Comparison of ENCODE assay signal across 20 cellular contexts in the genomic region with DNA sequence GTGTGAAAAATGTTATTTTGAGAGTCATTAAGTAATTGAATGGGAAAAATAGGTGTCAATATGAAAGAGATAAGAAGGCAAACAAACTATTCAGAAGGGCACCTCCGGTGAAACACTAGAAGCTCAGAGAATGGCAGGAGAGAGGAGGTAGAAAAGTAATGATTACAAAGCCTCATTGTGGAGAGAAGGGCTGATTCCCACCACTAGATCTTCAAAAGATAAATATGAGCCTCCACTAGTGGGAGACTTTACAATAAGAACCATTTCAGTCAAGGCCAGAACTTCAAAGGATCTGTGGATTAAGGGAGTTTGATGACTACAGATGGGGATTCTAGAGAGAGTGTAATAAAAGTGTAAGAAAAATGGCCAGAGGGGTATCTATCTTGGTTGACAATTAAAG.
DNase-seq lines count a peak whose midpoint lies in the region; ATAC-seq and TF ChIP-seq lines count a peak whose summit lies in the region.
"Had no signal": no experiment of that assay in that cellular context is flagged by ENCODE, and none has a peak within 500 bp of the region (broad histone marks: within the 10 kb centered on the region; RNA-seq: fewer than 3 reads in every experiment).

No MANE protein-coding gene starts in this region.

- no peaks in the 10 kb centered on the region for H3K27me3 Mint-ChIP-seq in natural killer cell (ENCODE audit: low read depth in 2 of 2)
- H3K27me3 Mint-ChIP-seq: activated CD4-positive, alpha-beta memory T cell treated with anti-CD3 and anti-CD28 coated beads for 36 hours; activated naive CD8-positive, alpha-beta T cell treated with anti-CD3 and anti-CD28 coated beads, Interleukin-2, amount 10 ng/mL, durations not matched to agents 7 days and 5 days; CD4-positive, CD25-positive, alpha-beta regulatory T cell had no signal

- H2BK5ac ChIP-seq in mesendoderm (ENCODE audit: low read length) = no peak overlapping the region

- H3K27me3 ChIP-seq in HCT116 (ENCODE audit: insufficient read depth, low read length) (no peaks in the 10 kb centered on the region), mesendoderm (ENCODE audit: insufficient read depth, low read length, poor library complexity) (no peaks in the 10 kb centered on the region), colonic mucosa (no peaks in the 10 kb centered on the region)
- H3K27me3 ChIP-seq: foreskin keratinocyte had no signal

- H3K18ac ChIP-seq in mesendoderm (ENCODE audit: low read length) = peak overlapping the region; percentile 51

- DNase-seq in DMS53 (lab: John Stamatoyannopoulos, UW) (peak; percentile 47), HCT116 (ENCODE audit: low read depth, low spot score) (no peak), NCI-H2196 (lab: John Stamatoyannopoulos, UW; ENCODE audit: unreplicated experiment) (peak; percentile 49), mesendoderm (peak; percentile 60), natural killer cell (no peak), superior temporal gyrus (ENCODE audit: extremely low spot score) (no peak), colonic mucosa (no peak)
- DNase-seq: activated CD4-positive, alpha-beta memory T cell treated with anti-CD3 and anti-CD28 coated beads for 36 hours; activated CD4-positive, CD25-positive, alpha-beta regulatory T cell; activated effector memory CD4-positive, alpha-beta T cell treated with Interleukin-2 at 50 U/mL for 16 hours; activated naive CD8-positive, alpha-beta T cell treated with anti-CD3 and anti-CD28 coated beads, Interleukin-2, amount 10 ng/mL, durations not matched to agents 7 days and 5 days; CD4-positive, CD25-positive, alpha-beta regulatory T cell; effector CD8-positive, alpha-beta T cell; GOT3; left ventricle myocardium superior; NCI-H1694 treated with DMSO at 0.1 percent for 48 hours; SW 1271 had no signal

- intact Hi-C loops in HCT116 (cut with micrococcal nuclease) (no loop called here), natural killer cell (cut with micrococcal nuclease) (no loop called here), colonic mucosa (cut with DNase I) (no loop called here)

- H3K4me2 ChIP-seq in HCT116 (ENCODE audit: low read length) (no peak overlapping the region), mesendoderm (ENCODE audit: low read length) (no peak overlapping the region)

- TF ChIP-seq POLR2A in HCT116 (IDR thresholded peaks at IDR 0.05; ENCODE audit: borderline replicate concordance, extremely low read depth, insufficient read depth, insufficient read length) = no peak

- H2BK15ac ChIP-seq in mesendoderm (replicated peaks; ENCODE audit: low read depth) = no peak overlapping the region

- H3K9me2 ChIP-seq in HCT116 (ENCODE audit: insufficient read depth) = no peaks in the 10 kb centered on the region

- H3K79me1 ChIP-seq in mesendoderm (ENCODE audit: low read length) = no peaks in the 10 kb centered on the region

- no peak for TF ChIP-seq RAD21 in HCT116 (IDR thresholded peaks at IDR 0.05; ENCODE audit: low read depth)

- POLR2A ChIA-PET in HCT116 (lab: Charles Lee) = no interaction called here

- no peak overlapping the region for H4K5ac ChIP-seq in mesendoderm (ENCODE audit: low read length)

- H3K36me3 Mint-ChIP-seq in natural killer cell = no peaks in the 10 kb centered on the region
- H3K36me3 Mint-ChIP-seq: activated CD4-positive, alpha-beta memory T cell treated with anti-CD3 and anti-CD28 coated beads for 36 hours; activated naive CD8-positive, alpha-beta T cell treated with anti-CD3 and anti-CD28 coated beads, Interleukin-2, amount 10 ng/mL, durations not matched to agents 7 days and 5 days; CD4-positive, CD25-positive, alpha-beta regulatory T cell had no signal

- no peaks in the 10 kb centered on the region for H3K4me1 Mint-ChIP-seq in natural killer cell
- H3K4me1 Mint-ChIP-seq: activated naive CD8-positive, alpha-beta T cell treated with anti-CD3 and anti-CD28 coated beads, Interleukin-2, amount 10 ng/mL, durations not matched to agents 7 days and 5 days; CD4-positive, CD25-positive, alpha-beta regulatory T cell had no signal

- H3K4me1 ChIP-seq in HCT116 (ENCODE audit: control insufficient read depth in 1 of 2, insufficient read depth in 2 of 2, low read length in 2 of 2) (peaks cover 0 to 2% of the 10 kb centered on the region in 2 experiments; a peak in 1 of 4 replicates), mesendoderm (ENCODE audit: control insufficient read depth, low read depth, low read length) (peaks cover 2% of the 10 kb centered on the region), colonic mucosa (no peaks in the 10 kb centered on the region)

- H4K8ac ChIP-seq in mesendoderm (ENCODE audit: low read depth, low read length) = no peak overlapping the region

- RAD21 ChIA-PET in HCT116 (lab: Charles Lee; ENCODE audit: low non-redundant PET in 1 of 2, low total read pairs in 2 of 2, uncharacterized antibody in 2 of 2, unreplicated experiment in 2 of 2) = no interaction called here

- H3K4me3 Mint-ChIP-seq in natural killer cell = no peak overlapping the region
- H3K4me3 Mint-ChIP-seq: activated CD4-positive, alpha-beta memory T cell treated with anti-CD3 and anti-CD28 coated beads for 36 hours; activated naive CD8-positive, alpha-beta T cell treated with anti-CD3 and anti-CD28 coated beads, Interleukin-2, amount 10 ng/mL, durations not matched to agents 7 days and 5 days; CD4-positive, CD25-positive, alpha-beta regulatory T cell; neural crest cell had no signal

- H3K36me3 ChIP-seq in HCT116 (ENCODE audit: control insufficient read depth in 1 of 2, insufficient read depth in 2 of 2, low read length in 2 of 2) (no peaks in the 10 kb centered on the region), mesendoderm (ENCODE audit: control insufficient read depth, insufficient read depth, low read length) (no peaks in the 10 kb centered on the region), colonic mucosa (no peaks in the 10 kb centered on the region)

- no peak overlapping the region for H2AFZ ChIP-seq in HCT116 (ENCODE audit: low read depth, low read length, poor library complexity, severe bottlenecking)

- ATAC-seq in HCT116 (no peak), natural killer cell (no peak)

- H3K9me3 Mint-ChIP-seq in natural killer cell = peaks cover 5 to 13% of the 10 kb centered on the region in 2 donors
- H3K9me3 Mint-ChIP-seq: activated CD4-positive, alpha-beta memory T cell treated with anti-CD3 and anti-CD28 coated beads for 36 hours; activated naive CD8-positive, alpha-beta T cell treated with anti-CD3 and anti-CD28 coated beads, Interleukin-2, amount 10 ng/mL, durations not matched to agents 7 days and 5 days had no signal

- no peak overlapping the region for H3K4ac ChIP-seq in mesendoderm (ENCODE audit: low read depth, low read length)

- no peaks in the 10 kb centered on the region for H4K20me1 ChIP-seq in HCT116 (ENCODE audit: insufficient read depth)

- H3K27ac ChIP-seq in HCT116 (ENCODE audit: low read depth, low read length) = no peak overlapping the region
- H3K27ac ChIP-seq in mesendoderm (ENCODE audit: low read depth, low read length) = no peak overlapping the region
- H3K27ac ChIP-seq in colonic mucosa = no peak overlapping the region
- H3K27ac ChIP-seq: foreskin keratinocyte, HL-60 had no signal

- no peak overlapping the region for H3K23ac ChIP-seq in mesendoderm (ENCODE audit: low read length)

- H3K9ac ChIP-seq in HCT116 (ENCODE audit: low read length) = no peak overlapping the region
- H3K9ac ChIP-seq in mesendoderm (ENCODE audit: low read length) = no peak overlapping the region
- H3K9ac ChIP-seq in colonic mucosa (ENCODE audit: low read depth in 2 of 2, low read length in 2 of 2) = no peak overlapping the region

- H3K27ac Mint-ChIP-seq in natural killer cell = no peak overlapping the region
- H3K27ac Mint-ChIP-seq: activated CD4-positive, alpha-beta memory T cell treated with anti-CD3 and anti-CD28 coated beads for 36 hours; activated naive CD8-positive, alpha-beta T cell treated with anti-CD3 and anti-CD28 coated beads, Interleukin-2, amount 10 ng/mL, durations not matched to agents 7 days and 5 days; CD4-positive, CD25-positive, alpha-beta regulatory T cell had no signal

- no peak overlapping the region for H3K56ac ChIP-seq in mesendoderm (ENCODE audit: low read length)

- no peaks in the 10 kb centered on the region for H3K9me3 ChIP-seq in HCT116 (ENCODE audit: control insufficient read depth in 1 of 2, insufficient read depth in 1 of 2, low read depth in 1 of 2, low read length in 2 of 2)
- no peaks in the 10 kb centered on the region for H3K9me3 ChIP-seq in colonic mucosa

- H3K79me2 ChIP-seq in HCT116 (ENCODE audit: insufficient read depth, low read length) (no peaks in the 10 kb centered on the region), mesendoderm (ENCODE audit: control insufficient read depth, insufficient read depth, low read length) (no peaks in the 10 kb centered on the region)

- no peak overlapping the region for H2BK120ac ChIP-seq in mesendoderm (ENCODE audit: low read depth, low read length)

- WGBS in mesendoderm (ENCODE audit: extremely low coverage, insufficient coverage, low lambda C conversion rate) = no CpG with 5 or more reads among the region's 1 CpG

- H3K4me3 ChIP-seq in HCT116 (replicated peaks in 1 of 2; ENCODE audit: low read depth in 1 of 2, low read length in 2 of 2) (no peak overlapping the region), mesendoderm (ENCODE audit: low read length) (no peak overlapping the region), colonic mucosa (no peak overlapping the region)

- TF ChIP-seq CTCF in HCT116 (IDR thresholded peaks at IDR 0.05 in 2 of 3, conservative IDR thresholded peaks at IDR 0.05 in 1 of 3; ENCODE audit: borderline replicate concordance in 1 of 3, insufficient read depth in 1 of 3, low read depth in 2 of 3, low read length in 2 of 3) = no peak
- no peak for TF ChIP-seq CTCF in natural killer cell (IDR thresholded peaks at IDR 0.05)
- no peak for TF ChIP-seq CTCF in colonic mucosa (IDR thresholded peaks at IDR 0.05)

- BruUV-seq in HCT116 (replicated peaks; lab: Mats Ljungman, UMichigan) = no TSS peak

- CTCF ChIA-PET in HCT116 (lab: Charles Lee) = no interaction called here

- no peak overlapping the region for H2AK5ac ChIP-seq in mesendoderm (ENCODE audit: low read length)

TF ChIP-seq in HCT116, 20 proteins besides CTCF, POLR2A, EP300 and RAD21:
- TF ChIP-seq ZFX (IDR thresholded peaks at IDR 0.05) (no peak), SP1 (IDR thresholded peaks at IDR 0.05; ENCODE audit: low read depth) (no peak), TCF7L2 (IDR thresholded peaks at IDR 0.05; ENCODE audit: borderline replicate concordance, extremely low read depth, insufficient read depth, insufficient read length) (peak; percentile 77), JUND (IDR thresholded peaks at IDR 0.05) (no peak), FOSL1 (IDR thresholded peaks at IDR 0.05; ENCODE audit: low read depth) (no peak), SRF (IDR thresholded peaks at IDR 0.05; ENCODE audit: low read depth) (no peak), EZH2phosphoT487 (IDR thresholded peaks at IDR 0.05; ENCODE audit: borderline replicate concordance) (no peak)

Comparison
In these comparisons a context has a peak if more than half of its experiments do, and no peak if none do; other contexts are left out.
1. DNase-seq: peak in DMS53 (single experiment), NCI-H2196 (single experiment) and mesendoderm (single experiment); none in HCT116 (single experiment), natural killer cell (single experiment), superior temporal gyrus (single experiment) and colonic mucosa (single experiment).